8 cellular contexts compared by ENCODE assay signal in the genomic region with DNA sequence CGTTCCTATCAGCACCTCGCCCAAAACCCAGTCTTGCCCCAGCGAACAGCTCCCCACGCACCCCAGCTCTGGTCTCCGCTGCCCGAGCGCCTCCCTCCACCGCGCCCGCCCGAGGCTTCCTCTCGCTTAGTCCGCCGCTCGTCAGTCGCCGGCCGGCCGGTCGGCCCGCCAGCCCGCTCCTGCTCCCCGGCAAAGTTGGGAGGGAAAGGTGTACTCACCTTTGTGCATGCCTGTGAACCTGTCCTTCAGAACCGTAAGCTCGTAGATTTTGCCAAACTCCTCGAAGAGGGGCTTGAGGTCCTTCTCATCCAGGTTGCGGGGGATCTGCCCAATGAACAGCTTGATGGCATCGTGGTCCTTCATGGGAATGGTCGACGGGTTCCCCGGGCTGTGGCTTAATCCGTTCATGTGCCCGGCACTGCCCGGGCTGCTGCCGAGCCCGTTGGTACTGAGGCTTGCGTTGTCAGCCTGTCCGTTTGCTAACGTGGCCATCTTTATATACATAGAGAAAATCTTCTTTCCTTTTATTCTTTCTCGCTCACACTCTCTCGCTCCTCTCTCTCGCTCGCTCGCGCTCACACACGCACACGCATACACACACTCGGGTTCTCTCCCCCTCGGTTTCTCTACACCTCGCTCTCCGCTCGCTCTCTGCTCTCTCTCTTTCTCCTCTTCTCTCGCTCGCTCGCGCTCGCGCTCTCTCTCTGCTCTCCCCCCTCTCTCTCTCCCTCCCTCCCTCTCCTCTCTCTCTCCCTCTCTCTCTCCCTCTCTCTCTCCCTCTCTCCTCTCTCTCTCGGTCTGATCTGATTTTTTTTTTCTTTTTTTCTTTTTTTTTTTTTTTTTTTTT. TPM values are rescaled to one million over a fixed set of nuclear protein-coding genes. Genes with fewer than 3 reads are reported as not detected.
DNase-seq lines count a peak whose midpoint lies in the region; ATAC-seq and TF ChIP-seq lines count a peak whose summit lies in the region.

A gene (minus strand): TSS at position 661 of the 847 bp plus-strand sequence.

- no peak for ATAC-seq in HG03432 (IDR thresholded peaks at IDR 0.05; ENCODE audit: unreplicated experiment)

- POLR2A ChIA-PET in activated CD4-positive, alpha-beta memory T cell treated with anti-CD3 and anti-CD28 coated beads, Interleukin-2, amount 10 ng/mL, durations not matched to agents 7 days and 5 days (lab: Charles Lee): no interaction called here

- H3K27me3 ChIP-seq in HUES6 (ENCODE audit: control insufficient read depth, insufficient read depth, low read length) (peaks cover 93% of the 10 kb centered on the region), cardiac muscle cell (peaks cover 91% of the 10 kb centered on the region)

- no peak for DNase-seq in AG10803 (ENCODE audit: low read depth)
- no peak for DNase-seq in activated CD4-positive, alpha-beta memory T cell treated with anti-CD3 and anti-CD28 coated beads, Interleukin-2, amount 10 ng/mL, durations not matched to agents 7 days and 5 days
- peak in 1 of 2 donors; percentile 42 for DNase-seq in cardiac muscle cell (ENCODE audit: low read depth in 1 of 2, low spot score in 1 of 2)
- DNase-seq in putamen (ENCODE audit: low spot score): peak; percentile 65
- no peak for DNase-seq in SIG-M5 treated with dmso at 0.1 percent for 504 hours (lab: John Stamatoyannopoulos, UW; ENCODE audit: unreplicated experiment)
- no peak for DNase-seq in SKM-1 treated with dmso at 0.1 percent for 144 hours (lab: John Stamatoyannopoulos, UW; ENCODE audit: unreplicated experiment)

- H3K4me1 Mint-ChIP-seq in activated CD4-positive, alpha-beta memory T cell treated with anti-CD3 and anti-CD28 coated beads, Interleukin-2, amount 10 ng/mL, durations not matched to agents 7 days and 5 days: peaks cover 9% of the 10 kb centered on the region

- CTCF ChIA-PET in activated CD4-positive, alpha-beta memory T cell treated with anti-CD3 and anti-CD28 coated beads, Interleukin-2, amount 10 ng/mL, durations not matched to agents 7 days and 5 days (lab: Charles Lee): no interaction called here

- TF ChIP-seq CTCF in AG10803 (conservative IDR thresholded peaks at IDR 0.05; ENCODE audit: low read length) (no peak), cardiac muscle cell (IDR thresholded peaks at IDR 0.05; ENCODE audit: low read depth, low read length) (no peak)

- H3K4me1 ChIP-seq in HUES6 (ENCODE audit: control insufficient read depth, insufficient read depth, low read length) (peaks cover 13% of the 10 kb centered on the region), cardiac muscle cell (ENCODE audit: low read depth) (no peaks in the 10 kb centered on the region)

- no peak within 1 kb of the TSS for H3K27ac Mint-ChIP-seq in activated CD4-positive, alpha-beta memory T cell treated with anti-CD3 and anti-CD28 coated beads, Interleukin-2, amount 10 ng/mL, durations not matched to agents 7 days and 5 days

- H3K36me3 Mint-ChIP-seq in activated CD4-positive, alpha-beta memory T cell treated with anti-CD3 and anti-CD28 coated beads, Interleukin-2, amount 10 ng/mL, durations not matched to agents 7 days and 5 days (ENCODE audit: low read depth): no peaks in the 10 kb centered on the region

- H3K4me3 ChIP-seq in AG10803 (ENCODE audit: low read length) (peak within 1 kb of the TSS; percentile 61), HUES6 (ENCODE audit: low read depth, low read length) (peak within 1 kb of the TSS; percentile 90), cardiac muscle cell (peak within 1 kb of the TSS; percentile 48)

- H3K27ac ChIP-seq in HUES6 (ENCODE audit: low read depth, low read length) (no peak within 1 kb of the TSS), cardiac muscle cell (no peak within 1 kb of the TSS)

- H3K9ac ChIP-seq in HUES6 (ENCODE audit: low read length): peak within 1 kb of the TSS; percentile 34

- H3K9me3 ChIP-seq in HUES6 (ENCODE audit: control insufficient read depth, insufficient read depth, low read depth, low read length) (no peaks in the 10 kb centered on the region), cardiac muscle cell (ENCODE audit: low read depth) (no peaks in the 10 kb centered on the region)

- H3K9me3 Mint-ChIP-seq in activated CD4-positive, alpha-beta memory T cell treated with anti-CD3 and anti-CD28 coated beads, Interleukin-2, amount 10 ng/mL, durations not matched to agents 7 days and 5 days: no peaks in the 10 kb centered on the region

- no peaks in the 10 kb centered on the region for H3K36me3 ChIP-seq in HUES6 (ENCODE audit: control insufficient read depth, insufficient read depth, low read length)
- no peaks in the 10 kb centered on the region for H3K36me3 ChIP-seq in cardiac muscle cell

- H3K4me3 Mint-ChIP-seq in activated CD4-positive, alpha-beta memory T cell treated with anti-CD3 and anti-CD28 coated beads, Interleukin-2, amount 10 ng/mL, durations not matched to agents 7 days and 5 days: peak within 1 kb of the TSS; percentile 24

- peaks cover 54% of the 10 kb centered on the region for H3K27me3 Mint-ChIP-seq in activated CD4-positive, alpha-beta memory T cell treated with anti-CD3 and anti-CD28 coated beads, Interleukin-2, amount 10 ng/mL, durations not matched to agents 7 days and 5 days

RNA-seq across cellular contexts. Expression of the gene that starts here (rescaled TPM):
- not detected for total RNA-seq in activated CD4-positive, alpha-beta memory T cell treated with anti-CD3 and anti-CD28 coated beads, Interleukin-2, amount 10 ng/mL, durations not matched to agents 7 days and 5 days
- total RNA-seq in cardiac muscle cell: 0.35 and 1.6 TPM in 2 replicates
- 2.1 and 4.3 TPM in 2 replicates for polyA plus RNA-seq in cardiac muscle cell
